17 cellular contexts compared by ENCODE assay signal in genomic region chr21:15423676-15424445, GRCh38.
"Had no signal": no experiment of that assay in that cellular context is flagged by ENCODE, and none has a peak within 500 bp of the region (broad histone marks: within the 10 kb centered on the region; RNA-seq: fewer than 3 reads in every experiment).

No MANE protein-coding gene starts in this region.

- H3K4me1 ChIP-seq: ascending aorta, heart left ventricle, psoas muscle, right lobe of liver had no signal

- H3K27ac ChIP-seq: ascending aorta, heart left ventricle, psoas muscle, right lobe of liver had no signal

- DNase-seq: activated CD4-positive, alpha-beta T cell treated with anti-CD3 and anti-CD28 coated beads, Interleukin-2, amount 50 U/mL, for 4 hours; activated CD4-positive, CD25-positive, alpha-beta regulatory T cell treated with anti-CD3 and anti-CD28 coated beads, Interleukin-2, amount 50 U/mL, for 72 hours; activated naive CD4-positive, alpha-beta T cell treated with anti-CD3 and anti-CD28 coated beads for 36 hours; effector memory CD8-positive, alpha-beta T cell; heart left ventricle; left ventricle myocardium superior; mesenchymal stem cell; psoas muscle; right lobe of liver; stimulated activated CD4-positive, alpha-beta T cell treated with anti-CD3 and anti-CD28 coated beads, Interleukin-1b, Interleukin-23, amount 100 ng/mL, for 48 hours; T1000 had no signal

- FAIRE-seq: bronchial epithelial cell, frontal cortex had no signal

- H3K4me3 Mint-ChIP-seq: activated naive CD4-positive, alpha-beta T cell treated with anti-CD3 and anti-CD28 coated beads for 36 hours; dendritic cell treated with granulocyte-macrophage colony-stimulating factor and Interleukin-4, amounts not matched to agents 40 ng/mL and 50 ng/mL, for 4 days; effector memory CD8-positive, alpha-beta T cell; natural killer cell treated with Interleukin-12 subunit alpha and Interleukin-12 subunit beta and Interleukin-15 and Interleukin-18, amount 100 ng/mL, for 72 hours had no signal

- H3K27me3 ChIP-seq: ascending aorta, heart left ventricle, right lobe of liver had no signal

- H3K27ac Mint-ChIP-seq: activated naive CD4-positive, alpha-beta T cell treated with anti-CD3 and anti-CD28 coated beads for 36 hours; activated T-helper 2 cell treated with anti-CD3 and anti-CD28 coated beads, Interferon-gamma antibody, Interleukin-2, Interleukin-4, amounts not matched to agents 10 μg/mL and 5 μg/mL and 100 μg/mL, durations not matched to agents 14 hours and 24 hours and 36 hours; dendritic cell treated with granulocyte-macrophage colony-stimulating factor and Interleukin-4, amounts not matched to agents 40 ng/mL and 50 ng/mL, for 4 days; effector memory CD8-positive, alpha-beta T cell; natural killer cell treated with Interleukin-12 subunit alpha and Interleukin-12 subunit beta and Interleukin-15 and Interleukin-18, amount 100 ng/mL, for 72 hours had no signal

- H3K27me3 Mint-ChIP-seq: dendritic cell treated with granulocyte-macrophage colony-stimulating factor and Interleukin-4, amounts not matched to agents 40 ng/mL and 50 ng/mL, for 4 days had no signal

- H3K4me3 ChIP-seq: ascending aorta, heart left ventricle, psoas muscle, right lobe of liver had no signal

- H3K9me3 ChIP-seq: ascending aorta, heart left ventricle, psoas muscle, right lobe of liver had no signal

- H3K9me3 Mint-ChIP-seq: activated naive CD4-positive, alpha-beta T cell treated with anti-CD3 and anti-CD28 coated beads for 36 hours; activated T-helper 2 cell treated with anti-CD3 and anti-CD28 coated beads, Interferon-gamma antibody, Interleukin-2, Interleukin-4, amounts not matched to agents 10 μg/mL and 5 μg/mL and 100 μg/mL, durations not matched to agents 14 hours and 24 hours and 36 hours; dendritic cell treated with granulocyte-macrophage colony-stimulating factor and Interleukin-4, amounts not matched to agents 40 ng/mL and 50 ng/mL, for 4 days; effector memory CD8-positive, alpha-beta T cell; natural killer cell treated with Interleukin-12 subunit alpha and Interleukin-12 subunit beta and Interleukin-15 and Interleukin-18, amount 100 ng/mL, for 72 hours had no signal

- H3K36me3 ChIP-seq: ascending aorta, heart left ventricle had no signal

- H3K36me3 Mint-ChIP-seq: natural killer cell treated with Interleukin-12 subunit alpha and Interleukin-12 subunit beta and Interleukin-15 and Interleukin-18, amount 100 ng/mL, for 72 hours had no signal
